Comparison of ENCODE assay signal across 8 cellular contexts in genomic region chr11:71446942-71447688, GRCh38. TPM values are rescaled to one million over a fixed set of nuclear protein-coding genes. Genes with fewer than 3 reads are reported as not detected.
A peak's percentile ranks its signal among the peaks of the same experiment; 100 is the strongest.
DNase-seq lines count a peak whose midpoint lies in the region; ATAC-seq and TF ChIP-seq lines count a peak whose summit lies in the region.

No MANE protein-coding gene starts in this region.

- TF ChIP-seq CTCF in psoas muscle (IDR thresholded peaks at IDR 0.05): no peak

- H3K27ac ChIP-seq in psoas muscle: peak overlapping the region; percentile 81

- H3K4me3 ChIP-seq in psoas muscle: peak overlapping the region; percentile 91

- 52 to 61% (median 54%) methylated on average over 9 of the region's 9 CpGs for WGBS in psoas muscle, 3 donors

- H3K36me3 Mint-ChIP-seq in activated CD4-positive, alpha-beta memory T cell treated with anti-CD3 and anti-CD28 coated beads for 36 hours: peaks cover 53% of the 10 kb centered on the region

- H3K9me3 Mint-ChIP-seq in activated CD4-positive, alpha-beta memory T cell treated with anti-CD3 and anti-CD28 coated beads for 36 hours: peaks cover 5% of the 10 kb centered on the region

- intact Hi-C loops in activated CD4-positive, alpha-beta memory T cell treated with anti-CD3 and anti-CD28 coated beads for 36 hours (cut with micrococcal nuclease): loop anchor here (10.0 kb wide), 1 partner anchor 98 kb away; the partner anchor contains the start of gene KRTAP5-9
- intact Hi-C loops in cardiac septum (cut with DNase I) (no loop called here), psoas muscle (cut with DNase I) (no loop called here)

- POLR2A ChIA-PET in activated CD4-positive, alpha-beta memory T cell treated with anti-CD3 and anti-CD28 coated beads for 36 hours (lab: Charles Lee): no interaction called here

- H3K27ac Mint-ChIP-seq in activated CD4-positive, alpha-beta memory T cell treated with anti-CD3 and anti-CD28 coated beads for 36 hours: no peak overlapping the region

- no peak for ATAC-seq in psoas muscle
- no peak for ATAC-seq in GM18511 (IDR thresholded peaks at IDR 0.05; ENCODE audit: unreplicated experiment)

- CTCF ChIA-PET in activated CD4-positive, alpha-beta memory T cell treated with anti-CD3 and anti-CD28 coated beads for 36 hours (lab: Charles Lee): interaction anchor here (2.7 kb wide), 1 partner anchor 116 kb away, joined by 7 read pairs; no protein-coding TSS in a partner anchor

- DNase-seq in AG08395 (ENCODE audit: low spot score): peak; percentile 63
- peak; percentile 6 for DNase-seq in HT1080 (ENCODE audit: low read depth)
- DNase-seq in activated CD4-positive, alpha-beta memory T cell treated with anti-CD3 and anti-CD28 coated beads for 36 hours: peak; percentile 20
- DNase-seq in cardiac septum (ENCODE audit: low spot score): peak; percentile 9
- no peak for DNase-seq in psoas muscle
- no peak for DNase-seq in activated gamma-delta T cell (lab: John Stamatoyannopoulos, UW)
- DNase-seq in NCI-H2196 (lab: John Stamatoyannopoulos, UW; ENCODE audit: unreplicated experiment): no peak

- peaks cover 0 to 30% of the 10 kb centered on the region in 2 donors for H3K36me3 ChIP-seq in psoas muscle (ENCODE audit: insufficient read depth in 1 of 2, low read depth in 1 of 2)

- H3K27me3 ChIP-seq in psoas muscle (ENCODE audit: insufficient read depth in 3 of 3, low read length in 2 of 3): no peaks in the 10 kb centered on the region

- no peaks in the 10 kb centered on the region for H3K9me3 ChIP-seq in psoas muscle

- H3K4me1 ChIP-seq in psoas muscle: peaks cover 7% of the 10 kb centered on the region

- H3K4me3 Mint-ChIP-seq in activated CD4-positive, alpha-beta memory T cell treated with anti-CD3 and anti-CD28 coated beads for 36 hours: peak overlapping the region; percentile 94

- H3K4me1 Mint-ChIP-seq in activated CD4-positive, alpha-beta memory T cell treated with anti-CD3 and anti-CD28 coated beads for 36 hours (ENCODE audit: low read depth): peaks cover 47% of the 10 kb centered on the region

- H3K27me3 Mint-ChIP-seq in activated CD4-positive, alpha-beta memory T cell treated with anti-CD3 and anti-CD28 coated beads for 36 hours: no peaks in the 10 kb centered on the region

RNA-seq across cellular contexts. Expression of gene DHCR7, which starts 1.1 kb away (rescaled TPM):
- 81.1 and 83.7 TPM in 2 replicates for total RNA-seq in HT1080 (2014; rRNA removed; shearing (Covaris generic))
- 59.1 and 61.0 TPM in 2 replicates for polyA plus RNA-seq in HT1080 (2015; cell fraction: cytosol; rRNA removed)
- polyA plus RNA-seq in HT1080 (2015; cell fraction: nucleus; rRNA removed): 96.0 and 105 TPM in 2 replicates
- 10 to 100 TPM; 61.4 to 63.5 TPM for total RNA-seq in activated CD4-positive, alpha-beta memory T cell treated with anti-CD3 and anti-CD28 coated beads for 36 hours
- total RNA-seq in cardiac septum: 31.2 TPM
- 10 to 100 TPM in 2 of 4 donors, 1 to 10 TPM in 2; 5.5 to 15.1 (median 10.1) TPM for total RNA-seq in psoas muscle
- polyA plus RNA-seq in psoas muscle: 1 to 10 TPM; 4.9 to 9.0 (median 6.3) TPM

RNA-seq across cellular contexts. Expression of gene NADSYN1, which starts 5.9 kb away (rescaled TPM):
- total RNA-seq in HT1080 (2014; rRNA removed; shearing (Covaris generic)): 27.1 and 35.6 TPM in 2 replicates
- 20.5 and 21.7 TPM in 2 replicates for polyA plus RNA-seq in HT1080 (2015; cell fraction: cytosol; rRNA removed)
- polyA plus RNA-seq in HT1080 (2015; cell fraction: nucleus; rRNA removed): 103 and 110 TPM in 2 replicates
- 10 to 100 TPM; 85.0 to 91.9 TPM for total RNA-seq in activated CD4-positive, alpha-beta memory T cell treated with anti-CD3 and anti-CD28 coated beads for 36 hours
- total RNA-seq in cardiac septum: 22.0 TPM
- total RNA-seq in psoas muscle: 10 to 100 TPM; 13.0 to 19.3 (median 13.6) TPM
- polyA plus RNA-seq in psoas muscle: 10 to 100 TPM in 2 of 3 donors, 1 to 10 TPM in 1; 7.8 to 14.6 (median 12.0) TPM

Comparison
In these comparisons a context has a peak if more than half of its experiments do, and no peak if none do; other contexts are left out.
1. DNase-seq: peak in AG08395 (single experiment), HT1080 (single experiment), activated CD4-positive, alpha-beta memory T cell treated with anti-CD3 and anti-CD28 coated beads for 36 hours (single experiment) and cardiac septum (single experiment); none in psoas muscle (0 of 2), activated gamma-delta T cell (single experiment) and NCI-H2196 (single experiment).